In genomic region chr4:102826105-102826889, GRCh38 we compare ENCODE assay signal across 8 cellular contexts. TPM values are rescaled to one million over a fixed set of nuclear protein-coding genes. Genes with fewer than 3 reads are reported as not detected.
DNase-seq lines count a peak whose midpoint lies in the region; ATAC-seq and TF ChIP-seq lines count a peak whose summit lies in the region.

No MANE protein-coding gene starts in this region.

- H3K27me3 ChIP-seq in MG63: no peaks in the 10 kb centered on the region
- no peaks in the 10 kb centered on the region for H3K27me3 ChIP-seq in esophagus muscularis mucosa
- no peaks in the 10 kb centered on the region for H3K27me3 ChIP-seq in sigmoid colon

- H3K36me3 Mint-ChIP-seq in CD14-positive monocyte: peaks cover 3 to 6% of the 10 kb centered on the region in 2 donors

- H3K4me1 ChIP-seq in esophagus muscularis mucosa: peaks cover 29 to 49% (median 45%) of the 10 kb centered on the region in 4 donors
- peaks cover 4 to 50% (median 43%) of the 10 kb centered on the region in 4 donors for H3K4me1 ChIP-seq in sigmoid colon

- TF ChIP-seq CTCF in esophagus muscularis mucosa (IDR thresholded peaks at IDR 0.05) (no peak), sigmoid colon (IDR thresholded peaks at IDR 0.05) (no peak), CD14-positive monocyte (IDR thresholded peaks at IDR 0.05) (no peak)

- intact Hi-C loops in esophagus muscularis mucosa (cut with DNase I): loop anchor here (2.0 to 10.0 kb wide), 2 partner anchors 193 to 201 kb away; partner anchors contain the start of gene SLC9B1
- intact Hi-C loops in sigmoid colon (cut with DNase I): loop anchor here (2.0 to 5.0 kb wide), 2 partner anchors 193 to 389 kb away; partner anchors contain the start of gene SLC9B1
- intact Hi-C loops in CD14-positive monocyte (cut with micrococcal nuclease): loop anchor here (2.0 to 10.0 kb wide), 5 partner anchors 41 to 323 kb away; partner anchors contain the start of genes CISD2 (in 1 of the 2) and MANBA (in 1 of the 2)

- no peak overlapping the region for H3K27ac Mint-ChIP-seq in CD14-positive monocyte

- TF ChIP-seq EP300 in esophagus muscularis mucosa (IDR thresholded peaks at IDR 0.05) (peak; percentile 2), sigmoid colon (IDR thresholded peaks at IDR 0.05) (no peak)

- H3K4me3 ChIP-seq in GM08714 (ENCODE audit: low read length) (peak overlapping the region; percentile 100), MG63 (peak overlapping the region; percentile 90), esophagus muscularis mucosa (peak overlapping the region; percentile 64 to 98 (median 90)), sigmoid colon (peak overlapping the region; percentile 90 to 96 (median 93))

- no peaks in the 10 kb centered on the region for H3K27me3 Mint-ChIP-seq in CD14-positive monocyte (ENCODE audit: low read depth in 3 of 3)

- H3K36me3 ChIP-seq in MG63 (peaks cover 50% of the 10 kb centered on the region), esophagus muscularis mucosa (no peaks in the 10 kb centered on the region), sigmoid colon (no peaks in the 10 kb centered on the region)

- WGBS in esophagus muscularis mucosa: under 1% methylated on average over 33 of the region's 38 CpGs
- WGBS in sigmoid colon, 2 donors: 1% methylated on average over 38 of the region's 38 CpGs

- no peak overlapping the region for H3K4me3 Mint-ChIP-seq in CD14-positive monocyte

- H3K9me3 ChIP-seq in MG63: no peaks in the 10 kb centered on the region
- H3K9me3 ChIP-seq in esophagus muscularis mucosa: no peaks in the 10 kb centered on the region
- no peaks in the 10 kb centered on the region for H3K9me3 ChIP-seq in sigmoid colon

- H3K9me3 Mint-ChIP-seq in CD14-positive monocyte: peaks cover 0 to 3% (median 0%) of the 10 kb centered on the region in 7 donors

- H3K27ac ChIP-seq in esophagus muscularis mucosa (replicated peaks in 1 of 4): peak overlapping the region; percentile 94 to 100 (median 100)
- peak overlapping the region; percentile 99 to 100 (median 100) for H3K27ac ChIP-seq in sigmoid colon

- no peak for DNase-seq in MG63
- peak; percentile 92 for DNase-seq in esophagus muscularis mucosa (ENCODE audit: extremely low spot score)
- DNase-seq in sigmoid colon: no peak
- DNase-seq in CD14-positive monocyte (ENCODE audit: low spot score): no peak
- no peak for DNase-seq in NCI-H345 (lab: John Stamatoyannopoulos, UW)
- no peak for DNase-seq in NOMO-1 (lab: John Stamatoyannopoulos, UW; ENCODE audit: unreplicated experiment in 2 of 2)

- ATAC-seq in HG03039 (IDR thresholded peaks at IDR 0.05; ENCODE audit: unreplicated experiment): no peak

- peak; percentile 8 for TF ChIP-seq POLR2A in esophagus muscularis mucosa (IDR thresholded peaks at IDR 0.05; ENCODE audit: low read depth)
- TF ChIP-seq POLR2A in sigmoid colon (IDR thresholded peaks at IDR 0.05): no peak

- peaks cover 38% of the 10 kb centered on the region for H3K4me1 Mint-ChIP-seq in CD14-positive monocyte

RNA-seq across cellular contexts. Expression of gene UBE2D3, which starts 1.1 kb away (rescaled TPM):
- total RNA-seq in MG63 (2014; rRNA removed; shearing (Covaris generic); ENCODE audit: low replicate concordance): 284 and 289 TPM in 2 replicates
- total RNA-seq in esophagus muscularis mucosa: 100 to 1,000 TPM; 332 to 438 (median 394) TPM
- 100 to 1,000 TPM; 273 to 404 (median 305) TPM for total RNA-seq in sigmoid colon
- 100 to 1,000 TPM; 206 to 352 (median 348) TPM for polyA plus RNA-seq in sigmoid colon
- polyA plus RNA-seq in CD14-positive monocyte: 100 to 1,000 TPM; 457 to 499 TPM

RNA-seq across cellular contexts. Expression of gene CISD2, which starts 42.5 kb away (rescaled TPM):
- total RNA-seq in MG63 (2014; rRNA removed; shearing (Covaris generic); ENCODE audit: low replicate concordance): 43.1 and 44.0 TPM in 2 replicates
- 10 to 100 TPM in 2 of 4 donors, 1 to 10 TPM in 2; 6.6 to 13.3 (median 10.3) TPM for total RNA-seq in esophagus muscularis mucosa
- 10 to 100 TPM in 3 of 4 donors, 1 to 10 TPM in 1; 6.5 to 16.5 (median 12.7) TPM for total RNA-seq in sigmoid colon
- 10 to 100 TPM; 27.6 to 31.7 (median 27.8) TPM for polyA plus RNA-seq in sigmoid colon
- polyA plus RNA-seq in CD14-positive monocyte: 10 to 100 TPM; 29.1 to 30.2 TPM
